Comparison of ENCODE assay signal across 9 cellular contexts in genomic region chr15:23869391-23869790, GRCh38.
A peak's percentile ranks its signal among the peaks of the same experiment; 100 is the strongest.
DNase-seq lines count a peak whose midpoint lies in the region; ATAC-seq and TF ChIP-seq lines count a peak whose summit lies in the region.
"Had no signal": no experiment of that assay in that cellular context is flagged by ENCODE, and none has a peak within 500 bp of the region (broad histone marks: within the 10 kb centered on the region; RNA-seq: fewer than 3 reads in every experiment).

No MANE protein-coding gene starts in this region.

- TF ChIP-seq EP300 in Ishikawa (IDR thresholded peaks at IDR 0.05; ENCODE audit: borderline replicate concordance) = no peak

- peak overlapping the region; percentile 49 for H2AFZ ChIP-seq in smooth muscle cell (ENCODE audit: low read depth)

- H3K4me3 Mint-ChIP-seq in stimulated activated naive CD8-positive, alpha-beta T cell treated with anti-CD3 and anti-CD28 coated beads, Interleukin-15, amount 100 ng/mL, for 72 hours = peak overlapping the region in 1 of 2 donors; percentile 19

- H3K27ac Mint-ChIP-seq in stimulated activated naive CD8-positive, alpha-beta T cell treated with anti-CD3 and anti-CD28 coated beads, Interleukin-15, amount 100 ng/mL, for 72 hours = no peak overlapping the region

- TF ChIP-seq RAD21 in Ishikawa (IDR thresholded peaks at IDR 0.05; ENCODE audit: low read depth) = no peak

- TF ChIP-seq CTCF in VCaP (conservative IDR thresholded peaks at IDR 0.05) = no peak
- TF ChIP-seq CTCF in smooth muscle cell (IDR thresholded peaks at IDR 0.05; ENCODE audit: borderline replicate concordance, insufficient read depth, poor library complexity, severe bottlenecking) = no peak

- 41% methylated on average over 24 of the region's 24 CpGs for whole genome bisulfite sequencing in smooth muscle cell (ENCODE audit: low lambda C conversion rate)

- no peaks in the 10 kb centered on the region for H3K27me3 ChIP-seq in smooth muscle cell (ENCODE audit: low read depth)

- peaks cover 17% of the 10 kb centered on the region for H3K27me3 Mint-ChIP-seq in stimulated activated naive CD8-positive, alpha-beta T cell treated with anti-CD3 and anti-CD28 coated beads, Interleukin-15, amount 100 ng/mL, for 72 hours

- no peak for ATAC-seq in HG03571 (IDR thresholded peaks at IDR 0.05; ENCODE audit: unreplicated experiment)
- no peak for ATAC-seq in stimulated activated naive CD8-positive, alpha-beta T cell treated with anti-CD3 and anti-CD28 coated beads, Interleukin-15, amount 100 ng/mL, for 72 hours

- H3K4me3 ChIP-seq in smooth muscle cell = peak overlapping the region; percentile 38

- H3K4me1 ChIP-seq in smooth muscle cell (ENCODE audit: low read depth) = no peaks in the 10 kb centered on the region

- no peaks in the 10 kb centered on the region for H3K9me3 Mint-ChIP-seq in stimulated activated naive CD8-positive, alpha-beta T cell treated with anti-CD3 and anti-CD28 coated beads, Interleukin-15, amount 100 ng/mL, for 72 hours

- peak; percentile 75 for DNase-seq in iPS-NIHi7 (ENCODE audit: extremely low spot score)
- DNase-seq in smooth muscle cell (lab: John Stamatoyannopoulos, UW; ENCODE audit: unreplicated experiment) = no peak
- DNase-seq in GM19238 (ENCODE audit: insufficient read length, low spot score) = no peak
- no peak for DNase-seq in stimulated activated naive CD8-positive, alpha-beta T cell treated with anti-CD3 and anti-CD28 coated beads, Interleukin-15, amount 100 ng/mL, for 72 hours
- DNase-seq: activated CD4-positive, alpha-beta T cell treated with anti-CD3 and anti-CD28 coated beads for 4 hours; NK-92 treated with Interleukin-12 subunit alpha and Interleukin-12 subunit beta, amount 100 ng/mL, for 24 hours had no signal

- no peaks in the 10 kb centered on the region for H3K9me3 ChIP-seq in smooth muscle cell (replicated peaks; ENCODE audit: low read depth)

- no peaks in the 10 kb centered on the region for H3K36me3 ChIP-seq in smooth muscle cell (ENCODE audit: low read depth)

- H3K27ac ChIP-seq in VCaP (peak overlapping the region; percentile 39), smooth muscle cell (ENCODE audit: low read depth) (peak overlapping the region; percentile 5)

- H3F3A ChIP-seq in smooth muscle cell (ENCODE audit: low read depth) = no peaks in the 10 kb centered on the region

- H4K20me1 ChIP-seq in smooth muscle cell (ENCODE audit: low read depth) = no peaks in the 10 kb centered on the region

- H3K4me2 ChIP-seq in smooth muscle cell = peak overlapping the region; percentile 78

- H3K9ac ChIP-seq in smooth muscle cell (ENCODE audit: low read depth) = no peak overlapping the region

- no peaks in the 10 kb centered on the region for H3K4me1 Mint-ChIP-seq in stimulated activated naive CD8-positive, alpha-beta T cell treated with anti-CD3 and anti-CD28 coated beads, Interleukin-15, amount 100 ng/mL, for 72 hours

- no peaks in the 10 kb centered on the region for H3K79me2 ChIP-seq in smooth muscle cell (ENCODE audit: low read depth)

TF ChIP-seq in Ishikawa, 13 proteins besides CTCF, POLR2A, EP300 and RAD21:
- TF ChIP-seq USF1 (IDR thresholded peaks at IDR 0.05) = peak; percentile 12; the same call in 1 of the 2 replicates
- no peak for TF ChIP-seq TCF12 (IDR thresholded peaks at IDR 0.05; ENCODE audit: low read depth)
- no peak for TF ChIP-seq EGR1 (IDR thresholded peaks at IDR 0.05)
- no peak for TF ChIP-seq CEBPB (IDR thresholded peaks at IDR 0.05)
- TF ChIP-seq TAF1 (IDR thresholded peaks at IDR 0.05; ENCODE audit: low read depth) = no peak
- no peak for TF ChIP-seq FOXM1 (IDR thresholded peaks at IDR 0.05; ENCODE audit: borderline replicate concordance, low read depth)
- TF ChIP-seq TEAD4 (IDR thresholded peaks at IDR 0.05) = no peak
TF ChIP-seq in Ishikawa: peak in this region for 1.
